ENCODE assay signal across 2 cellular contexts in genomic region chr16:51156836-51157235, GRCh38.
A peak's percentile ranks its signal among the peaks of the same experiment; 100 is the strongest.
TF ChIP-seq lines count a peak whose summit lies in the region.

No MANE protein-coding gene starts in this region.

TF ChIP-seq in liver, 16 proteins besides CTCF, POLR2A, EP300 and RAD21:
- no peak for TF ChIP-seq EGR1 (IDR thresholded peaks at IDR 0.05; ENCODE audit: low read depth in 2 of 2)
- TF ChIP-seq HNF4A (conservative IDR thresholded peaks at IDR 0.05) = peak in 1 of 2 donors; percentile 20
- TF ChIP-seq YY1 (IDR thresholded peaks at IDR 0.05) = no peak
- no peak for TF ChIP-seq REST (IDR thresholded peaks at IDR 0.05)
TF ChIP-seq in liver: peak in this region for 1.

TF ChIP-seq in HepG2, 621 proteins besides CTCF, POLR2A, EP300 and RAD21:
- TF ChIP-seq ZNF629 (CRISPR knock-in tag; conservative IDR thresholded peaks at IDR 0.05) (no peak), CREM (IDR thresholded peaks at IDR 0.05) (no peak), CREM (CRISPR knock-in tag; IDR thresholded peaks at IDR 0.05) (no peak), SAFB2 (CRISPR knock-in tag; IDR thresholded peaks at IDR 0.05; ENCODE audit: borderline replicate concordance, low read depth) (no peak), ZNF780A (CRISPR knock-in tag; IDR thresholded peaks at IDR 0.05) (no peak), ZNF572 (CRISPR knock-in tag; IDR thresholded peaks at IDR 0.05) (no peak), ZNF143 (CRISPR knock-in tag; IDR thresholded peaks at IDR 0.05) (no peak), ZNF747 (CRISPR knock-in tag; IDR thresholded peaks at IDR 0.05; ENCODE audit: borderline replicate concordance) (no peak), MAFF (IDR thresholded peaks at IDR 0.05; ENCODE audit: low read depth, low read length) (no peak), SMC3 (IDR thresholded peaks at IDR 0.05; ENCODE audit: low read length) (no peak), HOXA5 (CRISPR knock-in tag; IDR thresholded peaks at IDR 0.05) (no peak), PCBP1 (IDR thresholded peaks at IDR 0.05; ENCODE audit: borderline replicate concordance, low read depth, low read length) (no peak), ZFP91 (CRISPR knock-in tag; IDR thresholded peaks at IDR 0.05; ENCODE audit: borderline replicate concordance) (no peak), KLF13 (CRISPR knock-in tag; IDR thresholded peaks at IDR 0.05) (no peak), SOX13 (IDR thresholded peaks at IDR 0.05) (no peak), SOX13 (CRISPR knock-in tag; conservative IDR thresholded peaks at IDR 0.05 in 1 of 2, IDR thresholded peaks at IDR 0.05 in 1 of 2) (no peak), ZNF274 (CRISPR knock-in tag; IDR thresholded peaks at IDR 0.05) (no peak), ZSCAN12 (CRISPR knock-in tag; IDR thresholded peaks at IDR 0.05) (no peak), NCOA5 (CRISPR knock-in tag; IDR thresholded peaks at IDR 0.05) (no peak), ZNF496 (CRISPR knock-in tag; IDR thresholded peaks at IDR 0.05; ENCODE audit: insufficient replicate concordance) (no peak)
